In the genomic region with DNA sequence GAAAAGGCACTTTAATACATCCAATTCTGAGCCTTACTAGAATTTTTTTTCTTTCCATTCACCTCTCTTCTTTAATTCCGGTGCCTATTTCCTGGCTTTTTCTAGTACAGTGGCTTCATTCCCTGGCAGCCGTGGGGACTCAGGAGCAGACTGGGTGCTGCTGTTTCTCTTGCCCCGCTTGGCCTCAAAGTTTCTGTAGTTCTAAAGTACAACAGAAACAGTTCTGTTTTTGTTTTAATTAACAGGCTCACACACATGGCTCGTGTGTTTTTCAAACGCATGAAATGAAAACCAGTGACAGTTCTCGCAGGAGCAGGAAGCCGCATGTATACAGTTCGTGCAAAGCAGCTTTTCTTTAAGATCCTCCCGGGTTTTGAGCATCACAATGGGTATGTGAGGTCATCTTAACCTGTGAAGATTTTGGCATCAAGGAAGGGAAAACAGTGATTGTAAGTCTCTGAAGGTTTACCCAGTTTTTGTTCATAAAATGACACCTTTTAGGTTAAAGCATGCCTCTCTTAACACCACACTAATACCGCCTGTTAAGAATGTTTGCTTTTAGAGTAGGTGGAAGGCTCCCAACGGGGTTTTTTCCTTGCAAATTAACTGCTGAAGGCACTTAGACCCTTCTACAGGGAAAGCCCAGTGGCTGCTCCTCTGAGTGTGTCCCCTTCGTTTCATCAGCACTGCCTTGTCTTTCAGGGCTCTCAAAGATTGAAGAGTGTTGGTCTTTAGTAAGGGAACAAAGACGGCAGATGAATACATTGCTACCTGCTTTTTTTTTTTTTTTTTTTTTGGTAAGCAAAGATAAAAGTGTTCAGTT, we compare ENCODE assay signal across 2 cellular contexts.
TF ChIP-seq lines count a peak whose summit lies in the region.

No MANE protein-coding gene starts in this region.

TF ChIP-seq in HCT116, 20 proteins besides CTCF, POLR2A, EP300 and RAD21:
- TF ChIP-seq ZNF274 (IDR thresholded peaks at IDR 0.05; ENCODE audit: low read depth, low read length) (no peak), CEBPB (IDR thresholded peaks at IDR 0.05; ENCODE audit: low read depth) (no peak), MAX (IDR thresholded peaks at IDR 0.05) (no peak), EGR1 (IDR thresholded peaks at IDR 0.05; ENCODE audit: low read depth) (no peak)

TF ChIP-seq in GM12878, 131 proteins besides CTCF, POLR2A, EP300 and RAD21:
- TF ChIP-seq ZNF687 (IDR thresholded peaks at IDR 0.05) (peak; percentile 59; the same call in 1 of the 2 replicates), TCF7 (IDR thresholded peaks at IDR 0.05; ENCODE audit: borderline replicate concordance) (no peak), MTA2 (IDR thresholded peaks at IDR 0.05; ENCODE audit: low read depth) (no peak), SUZ12 (IDR thresholded peaks at IDR 0.05; ENCODE audit: unreplicated experiment) (no peak)
- TF ChIP-seq, protein P1, sequence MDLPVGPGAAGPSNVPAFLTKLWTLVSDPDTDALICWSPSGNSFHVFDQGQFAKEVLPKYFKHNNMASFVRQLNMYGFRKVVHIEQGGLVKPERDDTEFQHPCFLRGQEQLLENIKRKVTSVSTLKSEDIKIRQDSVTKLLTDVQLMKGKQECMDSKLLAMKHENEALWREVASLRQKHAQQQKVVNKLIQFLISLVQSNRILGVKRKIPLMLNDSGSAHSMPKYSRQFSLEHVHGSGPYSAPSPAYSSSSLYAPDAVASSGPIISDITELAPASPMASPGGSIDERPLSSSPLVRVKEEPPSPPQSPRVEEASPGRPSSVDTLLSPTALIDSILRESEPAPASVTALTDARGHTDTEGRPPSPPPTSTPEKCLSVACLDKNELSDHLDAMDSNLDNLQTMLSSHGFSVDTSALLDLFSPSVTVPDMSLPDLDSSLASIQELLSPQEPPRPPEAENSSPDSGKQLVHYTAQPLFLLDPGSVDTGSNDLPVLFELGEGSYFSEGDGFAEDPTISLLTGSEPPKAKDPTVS (IDR thresholded peaks at IDR 0.05; ENCODE audit: low read depth, low read length) = no peak
- TF ChIP-seq, protein P2, sequence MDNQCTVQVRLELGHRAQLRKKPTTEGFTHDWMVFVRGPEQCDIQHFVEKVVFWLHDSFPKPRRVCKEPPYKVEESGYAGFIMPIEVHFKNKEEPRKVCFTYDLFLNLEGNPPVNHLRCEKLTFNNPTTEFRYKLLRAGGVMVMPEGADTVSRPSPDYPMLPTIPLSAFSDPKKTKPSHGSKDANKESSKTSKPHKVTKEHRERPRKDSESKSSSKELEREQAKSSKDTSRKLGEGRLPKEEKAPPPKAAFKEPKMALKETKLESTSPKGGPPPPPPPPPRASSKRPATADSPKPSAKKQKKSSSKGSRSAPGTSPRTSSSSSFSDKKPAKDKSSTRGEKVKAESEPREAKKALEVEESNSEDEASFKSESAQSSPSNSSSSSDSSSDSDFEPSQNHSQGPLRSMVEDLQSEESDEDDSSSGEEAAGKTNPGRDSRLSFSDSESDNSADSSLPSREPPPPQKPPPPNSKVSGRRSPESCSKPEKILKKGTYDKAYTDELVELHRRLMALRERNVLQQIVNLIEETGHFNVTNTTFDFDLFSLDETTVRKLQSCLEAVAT (IDR thresholded peaks at IDR 0.05) = peak; percentile 73; the same call in 1 of the 2 replicates
